ENCODE assay signal across 22 cellular contexts in the genomic region with DNA sequence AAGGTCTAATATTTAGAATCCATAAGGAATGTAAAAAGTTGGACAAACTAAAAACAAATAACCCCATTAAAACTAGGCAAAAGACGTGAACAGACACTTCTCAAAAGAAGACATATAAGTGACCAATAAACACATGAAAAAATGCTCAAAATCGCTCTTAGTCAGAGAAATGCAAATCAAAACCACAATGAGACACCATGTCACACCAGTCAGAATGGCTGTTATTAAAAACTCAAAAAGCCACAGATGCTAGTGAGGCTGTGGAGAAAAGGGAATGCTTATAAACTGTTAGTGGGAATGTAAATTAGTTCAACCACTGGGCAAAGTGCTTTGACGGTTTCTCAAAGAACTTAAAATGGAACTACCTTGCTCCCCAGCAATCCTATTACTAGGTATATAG.
DNase-seq lines count a peak whose midpoint lies in the region; ATAC-seq, FAIRE-seq and TF ChIP-seq lines count a peak whose summit lies in the region.
"Had no signal": no experiment of that assay in that cellular context is flagged by ENCODE, and none has a peak within 500 bp of the region (broad histone marks: within the 10 kb centered on the region; RNA-seq: fewer than 3 reads in every experiment).

No MANE protein-coding gene starts in this region.

- ATAC-seq in A549 = no peak
- peak; percentile 38 for ATAC-seq in GM18867 (IDR thresholded peaks at IDR 0.05; ENCODE audit: unreplicated experiment)
- peak; percentile 63 for ATAC-seq in HG03354 (IDR thresholded peaks at IDR 0.05; ENCODE audit: poor library complexity, severe bottlenecking, unreplicated experiment)
- no peak for ATAC-seq in upper lobe of left lung (ENCODE audit: low FRiP score in 2 of 2)
- ATAC-seq in HG03439 (IDR thresholded peaks at IDR 0.05; ENCODE audit: unreplicated experiment) = no peak
- ATAC-seq: Right ventricle myocardium inferior had no signal

- H3K27ac ChIP-seq in A549 (no peak overlapping the region), suprapubic skin (no peak overlapping the region), upper lobe of left lung (no peak overlapping the region)
- H3K27ac ChIP-seq: C4-2B, SJSA1 had no signal

- H3K4me1 ChIP-seq in A549 (peaks cover 23% of the 10 kb centered on the region), suprapubic skin (no peaks in the 10 kb centered on the region), upper lobe of left lung (no peaks in the 10 kb centered on the region)
- H3K4me1 ChIP-seq: SJSA1 had no signal

- FAIRE-seq in A549 (lab: Jason Lieb, UNC) = peak; percentile 28
- FAIRE-seq: D721Med, H54, RCC 7860 had no signal

- no peak overlapping the region for H3K4me3 ChIP-seq in A549
- no peak overlapping the region for H3K4me3 ChIP-seq in suprapubic skin
- H3K4me3 ChIP-seq in upper lobe of left lung = no peak overlapping the region
- H3K4me3 ChIP-seq: SJSA1 had no signal

- H3K27me3 ChIP-seq in suprapubic skin (no peaks in the 10 kb centered on the region), upper lobe of left lung (no peaks in the 10 kb centered on the region)
- H3K27me3 ChIP-seq: SJSA1 had no signal

- TF ChIP-seq RAD21 in A549 (conservative IDR thresholded peaks at IDR 0.05 in 1 of 2, IDR thresholded peaks at IDR 0.05 in 1 of 2) = no peak

- no peaks in the 10 kb centered on the region for H3K36me3 ChIP-seq in suprapubic skin
- H3K36me3 ChIP-seq in upper lobe of left lung = no peaks in the 10 kb centered on the region
- H3K36me3 ChIP-seq: SJSA1 had no signal

- CTCF ChIA-PET in A549 (lab: Yijun Ruan, JAX) = no interaction called here

- no peak for DNase-seq in A549 (ENCODE audit: low read depth in 1 of 2, low spot score in 1 of 2)
- peak; percentile 14 for DNase-seq in RPMI7951 (ENCODE audit: low read depth)
- DNase-seq in suprapubic skin (ENCODE audit: low spot score in 2 of 2) = no peak
- DNase-seq in upper lobe of left lung = no peak
- no peak for DNase-seq in COR-L47 (lab: John Stamatoyannopoulos, UW)
- DNase-seq: 8988T, DMS53, MV-4-11, NCI-H1694, NCI-H2081, NCI-H2171, NCI-H526, OCI-M1 had no signal

- 88% methylated on average over 3 of the region's 3 CpGs for WGBS in A549 (ENCODE audit: missing lambda C conversion rate)
- WGBS in suprapubic skin = 62% methylated on average over 3 of the region's 3 CpGs
- 70 to 86% methylated on average over 3 of the region's 3 CpGs for WGBS in upper lobe of left lung, 2 donors

- no peak for TF ChIP-seq POLR2A in A549 (IDR thresholded peaks at IDR 0.05; ENCODE audit: low read length)
- TF ChIP-seq POLR2A in suprapubic skin (IDR thresholded peaks at IDR 0.05) = no peak
- TF ChIP-seq POLR2A in upper lobe of left lung (IDR thresholded peaks at IDR 0.05) = no peak

- POLR2A ChIA-PET in A549 (lab: Yijun Ruan, JAX) = no interaction called here

- no peak overlapping the region for H3K4me2 ChIP-seq in A549

- TF ChIP-seq EP300 in A549 (IDR thresholded peaks at IDR 0.05) = no peak
- TF ChIP-seq EP300 in suprapubic skin (IDR thresholded peaks at IDR 0.05) = no peak
- no peak for TF ChIP-seq EP300 in upper lobe of left lung (IDR thresholded peaks at IDR 0.05)

- TF ChIP-seq CTCF in A549 (IDR thresholded peaks at IDR 0.05) = no peak
- TF ChIP-seq CTCF in suprapubic skin (IDR thresholded peaks at IDR 0.05) = no peak
- TF ChIP-seq CTCF in upper lobe of left lung (IDR thresholded peaks at IDR 0.05) = no peak

- H3K9me3 ChIP-seq in A549 (no peaks in the 10 kb centered on the region), suprapubic skin (no peaks in the 10 kb centered on the region), upper lobe of left lung (no peaks in the 10 kb centered on the region)
- H3K9me3 ChIP-seq: SJSA1 had no signal

TF ChIP-seq in A549, 52 proteins besides CTCF, POLR2A, EP300 and RAD21:
- no peak for TF ChIP-seq KDM1A (IDR thresholded peaks at IDR 0.05; ENCODE audit: low read depth)
- no peak for TF ChIP-seq HOXB5 (CRISPR knock-in tag; IDR thresholded peaks at IDR 0.05)
- no peak for TF ChIP-seq CHD2 (IDR thresholded peaks at IDR 0.05; ENCODE audit: low read length, partially characterized antibody)
- TF ChIP-seq, protein P1, sequence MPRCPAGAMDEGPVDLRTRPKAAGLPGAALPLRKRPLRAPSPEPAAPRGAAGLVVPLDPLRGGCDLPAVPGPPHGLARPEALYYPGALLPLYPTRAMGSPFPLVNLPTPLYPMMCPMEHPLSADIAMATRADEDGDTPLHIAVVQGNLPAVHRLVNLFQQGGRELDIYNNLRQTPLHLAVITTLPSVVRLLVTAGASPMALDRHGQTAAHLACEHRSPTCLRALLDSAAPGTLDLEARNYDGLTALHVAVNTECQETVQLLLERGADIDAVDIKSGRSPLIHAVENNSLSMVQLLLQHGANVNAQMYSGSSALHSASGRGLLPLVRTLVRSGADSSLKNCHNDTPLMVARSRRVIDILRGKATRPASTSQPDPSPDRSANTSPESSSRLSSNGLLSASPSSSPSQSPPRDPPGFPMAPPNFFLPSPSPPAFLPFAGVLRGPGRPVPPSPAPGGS (IDR thresholded peaks at IDR 0.05) = no peak
- TF ChIP-seq ESRRA (IDR thresholded peaks at IDR 0.05; ENCODE audit: borderline replicate concordance, low read length) = no peak
- no peak for TF ChIP-seq GATA3 (IDR thresholded peaks at IDR 0.05; ENCODE audit: borderline replicate concordance)
- TF ChIP-seq, protein P2, sequence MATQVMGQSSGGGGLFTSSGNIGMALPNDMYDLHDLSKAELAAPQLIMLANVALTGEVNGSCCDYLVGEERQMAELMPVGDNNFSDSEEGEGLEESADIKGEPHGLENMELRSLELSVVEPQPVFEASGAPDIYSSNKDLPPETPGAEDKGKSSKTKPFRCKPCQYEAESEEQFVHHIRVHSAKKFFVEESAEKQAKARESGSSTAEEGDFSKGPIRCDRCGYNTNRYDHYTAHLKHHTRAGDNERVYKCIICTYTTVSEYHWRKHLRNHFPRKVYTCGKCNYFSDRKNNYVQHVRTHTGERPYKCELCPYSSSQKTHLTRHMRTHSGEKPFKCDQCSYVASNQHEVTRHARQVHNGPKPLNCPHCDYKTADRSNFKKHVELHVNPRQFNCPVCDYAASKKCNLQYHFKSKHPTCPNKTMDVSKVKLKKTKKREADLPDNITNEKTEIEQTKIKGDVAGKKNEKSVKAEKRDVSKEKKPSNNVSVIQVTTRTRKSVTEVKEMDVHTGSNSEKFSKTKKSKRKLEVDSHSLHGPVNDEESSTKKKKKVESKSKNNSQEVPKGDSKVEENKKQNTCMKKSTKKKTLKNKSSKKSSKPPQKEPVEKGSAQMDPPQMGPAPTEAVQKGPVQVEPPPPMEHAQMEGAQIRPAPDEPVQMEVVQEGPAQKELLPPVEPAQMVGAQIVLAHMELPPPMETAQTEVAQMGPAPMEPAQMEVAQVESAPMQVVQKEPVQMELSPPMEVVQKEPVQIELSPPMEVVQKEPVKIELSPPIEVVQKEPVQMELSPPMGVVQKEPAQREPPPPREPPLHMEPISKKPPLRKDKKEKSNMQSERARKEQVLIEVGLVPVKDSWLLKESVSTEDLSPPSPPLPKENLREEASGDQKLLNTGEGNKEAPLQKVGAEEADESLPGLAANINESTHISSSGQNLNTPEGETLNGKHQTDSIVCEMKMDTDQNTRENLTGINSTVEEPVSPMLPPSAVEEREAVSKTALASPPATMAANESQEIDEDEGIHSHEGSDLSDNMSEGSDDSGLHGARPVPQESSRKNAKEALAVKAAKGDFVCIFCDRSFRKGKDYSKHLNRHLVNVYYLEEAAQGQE (IDR thresholded peaks at IDR 0.05) = no peak
- no peak for TF ChIP-seq KDM5A (IDR thresholded peaks at IDR 0.05)
- no peak for TF ChIP-seq JUN (IDR thresholded peaks at IDR 0.05)
- no peak for TF ChIP-seq MYC (IDR thresholded peaks at IDR 0.05; ENCODE audit: borderline replicate concordance, low read length)
- no peak for TF ChIP-seq FOSL2 (IDR thresholded peaks at IDR 0.05)
- no peak for TF ChIP-seq FOSL2 (CRISPR knock-in tag; IDR thresholded peaks at IDR 0.05)
- TF ChIP-seq HOXA7 (CRISPR knock-in tag; IDR thresholded peaks at IDR 0.05) = no peak
- no peak for TF ChIP-seq HEYL (CRISPR knock-in tag; IDR thresholded peaks at IDR 0.05)
- TF ChIP-seq FOXS1 (CRISPR knock-in tag; IDR thresholded peaks at IDR 0.05) = no peak
- TF ChIP-seq ZC3H11A (IDR thresholded peaks at IDR 0.05) = no peak
TF ChIP-seq in A549: peak in this region for 0.

Comparison
In these comparisons a context has a peak if more than half of its experiments do, and no peak if none do; other contexts are left out.
1. ATAC-seq: peak in GM18867 (single experiment) and HG03354 (single experiment); none in A549 (0 of 2), upper lobe of left lung (0 of 2) and HG03439 (single experiment).